ENCODE assay signal across 23 cellular contexts in the genomic region with DNA sequence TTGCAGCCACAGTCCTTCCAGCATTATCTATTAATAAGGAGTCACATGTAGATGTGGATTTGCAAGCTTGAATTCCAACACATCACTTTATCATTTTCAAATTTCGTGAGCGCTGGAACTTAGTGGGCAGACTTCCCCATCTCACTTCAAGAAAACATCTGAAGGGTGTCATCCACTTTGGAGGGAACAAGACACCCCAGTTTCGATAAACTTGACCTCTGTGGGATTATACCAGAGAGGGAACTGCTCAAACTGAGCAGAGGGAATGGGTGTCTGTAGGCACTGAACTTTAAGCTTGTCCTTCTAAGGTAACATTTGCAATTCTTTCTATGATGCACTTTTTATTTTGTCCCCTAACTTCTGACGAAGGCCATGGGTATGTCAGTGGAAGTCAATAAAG. TPM values are rescaled to one million over a fixed set of nuclear protein-coding genes. Genes with fewer than 3 reads are reported as not detected.
DNase-seq lines count a peak whose midpoint lies in the region; ATAC-seq, FAIRE-seq and TF ChIP-seq lines count a peak whose summit lies in the region.
"Had no signal": no experiment of that assay in that cellular context is flagged by ENCODE, and none has a peak within 500 bp of the region (broad histone marks: within the 10 kb centered on the region; RNA-seq: fewer than 3 reads in every experiment).

No MANE protein-coding gene starts in this region.

- H3K27me3 ChIP-seq in BLaER1 treated with 17β-estradiol and CSF1 and Interleukin-3, amounts not matched to agents 10 nM and 100 nM, result no peaks in the 10 kb centered on the region
- H3K27me3 ChIP-seq: SJSA1 had no signal

- H3K9me3 ChIP-seq in BLaER1 treated with 17β-estradiol and CSF1 and Interleukin-3, amounts not matched to agents 10 nM and 100 nM (replicated peaks in 1 of 11), result peaks cover 0 to 12% (median 4%) of the 10 kb centered on the region in 11 experiments; a peak in 6 of 22 replicates
- H3K9me3 ChIP-seq: HAP-1, SJSA1 had no signal

- ATAC-seq in memory B cell (ENCODE audit: low read depth) (peak; percentile 40), GM18519 (IDR thresholded peaks at IDR 0.05; ENCODE audit: low FRiP score, unreplicated experiment) (no peak)
- ATAC-seq: K562, Right ventricle myocardium inferior had no signal

- peaks cover 36% of the 10 kb centered on the region for H3K4me1 Mint-ChIP-seq in memory B cell
- peaks cover 41% of the 10 kb centered on the region for H3K4me1 Mint-ChIP-seq in activated naive CD4-positive, alpha-beta T cell treated with anti-CD3 and anti-CD28 coated beads, Interleukin-2, amount 10 ng/mL, durations not matched to agents 7 days and 5 days

- no peak overlapping the region for H3K4me3 Mint-ChIP-seq in memory B cell
- no peak overlapping the region for H3K4me3 Mint-ChIP-seq in activated naive CD4-positive, alpha-beta T cell treated with anti-CD3 and anti-CD28 coated beads, Interleukin-2, amount 10 ng/mL, durations not matched to agents 7 days and 5 days
- H3K4me3 Mint-ChIP-seq: HFFc6 had no signal

- CTCF ChIA-PET in activated naive CD4-positive, alpha-beta T cell treated with anti-CD3 and anti-CD28 coated beads, Interleukin-2, amount 10 ng/mL, durations not matched to agents 7 days and 5 days (lab: Charles Lee), result no interaction called here

- H3K4me1 ChIP-seq in BLaER1 treated with 17β-estradiol and CSF1 and Interleukin-3, amounts not matched to agents 10 nM and 100 nM, result peaks cover 62 to 90% (median 86%) of the 10 kb centered on the region in 10 experiments
- H3K4me1 ChIP-seq: SJSA1 had no signal

- peak; percentile 26 for FAIRE-seq in GM12891 (lab: Jason Lieb, UNC)
- FAIRE-seq: HTR-8/SVneo, K562 had no signal

- no peaks in the 10 kb centered on the region for H3K27me3 Mint-ChIP-seq in memory B cell
- peaks cover 24% of the 10 kb centered on the region for H3K27me3 Mint-ChIP-seq in activated naive CD4-positive, alpha-beta T cell treated with anti-CD3 and anti-CD28 coated beads, Interleukin-2, amount 10 ng/mL, durations not matched to agents 7 days and 5 days

- DNase-seq in GM12891 (ENCODE audit: insufficient read length, low spot score) (no peak), MV-4-11 (lab: John Stamatoyannopoulos, UW) (peak; percentile 80), memory B cell (ENCODE audit: low spot score in 2 of 2) (no peak)
- DNase-seq in activated naive CD4-positive, alpha-beta T cell treated with anti-CD3 and anti-CD28 coated beads, Interleukin-2, amount 10 ng/mL, durations not matched to agents 7 days and 5 days, result no peak
- no peak for DNase-seq in activated CD8-positive, alpha-beta memory T cell treated with anti-CD3 and anti-CD28 coated beads, Interleukin-2, amount 50 U/mL, for 4 hours
- DNase-seq: Calu3, DMS79 treated with DMSO at 0.1 percent for 48 hours, GF-D8, GOT3, HFFc6, Kasumi-1, NCI-H2029, NCI-H69, PC-9, T-helper 1 cell had no signal

- no peak overlapping the region for H3K4me3 ChIP-seq in BLaER1 treated with 17β-estradiol and CSF1 and Interleukin-3, amounts not matched to agents 10 nM and 100 nM
- H3K4me3 ChIP-seq: HAP-1, K562, PC-9, SJSA1 had no signal

- H3K36me3 ChIP-seq in BLaER1 treated with 17β-estradiol and CSF1 and Interleukin-3, amounts not matched to agents 10 nM and 100 nM, result no peaks in the 10 kb centered on the region
- H3K36me3 ChIP-seq: HAP-1, SJSA1 had no signal

- H4K20me1 ChIP-seq in BLaER1 treated with 17β-estradiol and CSF1 and Interleukin-3, amounts not matched to agents 10 nM and 100 nM, result no peaks in the 10 kb centered on the region

- H3K27ac ChIP-seq in BLaER1 treated with 17β-estradiol and CSF1 and Interleukin-3, amounts not matched to agents 10 nM and 100 nM, result peak overlapping the region in 5 of 11 experiments; percentile 8 to 59 (median 47); a peak in 9 of 22 replicates
- H3K27ac ChIP-seq: PC-9, SJSA1 had no signal

- no peaks in the 10 kb centered on the region for H3K9me3 Mint-ChIP-seq in memory B cell
- no peaks in the 10 kb centered on the region for H3K9me3 Mint-ChIP-seq in activated naive CD4-positive, alpha-beta T cell treated with anti-CD3 and anti-CD28 coated beads, Interleukin-2, amount 10 ng/mL, durations not matched to agents 7 days and 5 days
- H3K9me3 Mint-ChIP-seq: HFFc6 had no signal

- H3K36me3 Mint-ChIP-seq in memory B cell, result no peaks in the 10 kb centered on the region
- H3K36me3 Mint-ChIP-seq in activated naive CD4-positive, alpha-beta T cell treated with anti-CD3 and anti-CD28 coated beads, Interleukin-2, amount 10 ng/mL, durations not matched to agents 7 days and 5 days, result no peaks in the 10 kb centered on the region
- H3K36me3 Mint-ChIP-seq: CD14-positive monocyte had no signal

- H3K9ac ChIP-seq in BLaER1 treated with 17β-estradiol and CSF1 and Interleukin-3, amounts not matched to agents 10 nM and 100 nM, result 0 out of 22 replicates have a peak overlapping the region, but pooled peaks of 1 of the 11 experiments have one; percentile 26

- H3K27ac Mint-ChIP-seq in memory B cell, result peak overlapping the region; percentile 66
- no peak overlapping the region for H3K27ac Mint-ChIP-seq in activated naive CD4-positive, alpha-beta T cell treated with anti-CD3 and anti-CD28 coated beads, Interleukin-2, amount 10 ng/mL, durations not matched to agents 7 days and 5 days
- H3K27ac Mint-ChIP-seq: HFFc6 had no signal

- H3K4me2 ChIP-seq in BLaER1 treated with 17β-estradiol and CSF1 and Interleukin-3, amounts not matched to agents 10 nM and 100 nM, result peak overlapping the region; percentile 53 to 81 (median 73); a peak in 21 of 22 replicates
- H3K4me2 ChIP-seq: PC-9 had no signal

- no peak for TF ChIP-seq POLR2A in GM12891 (IDR thresholded peaks at IDR 0.05; ENCODE audit: low read depth, low read length)

TF ChIP-seq in GM12891, 5 proteins besides CTCF, POLR2A, EP300 and RAD21:
- TF ChIP-seq POLR2AphosphoS5 (IDR thresholded peaks at IDR 0.05; ENCODE audit: low read depth, low read length) (no peak), SPI1 (IDR thresholded peaks at IDR 0.05; ENCODE audit: low read depth, low read length) (0 out of 2 replicates have a peak, but pooled peaks have one; percentile 9)
TF ChIP-seq in GM12891: peak in this region for 1.

RNA-seq across cellular contexts. Expression of gene ADRB1, which starts 27.5 kb away (rescaled TPM):
- polyA plus RNA-seq in GM12891 (2012; ENCODE audit: low read depth, missing spikeins), result 2.6 TPM
